16 cellular contexts compared by ENCODE assay signal in genomic region chr12:112868459-112869041, GRCh38. TPM values are rescaled to one million over a fixed set of nuclear protein-coding genes. Genes with fewer than 3 reads are reported as not detected.
DNase-seq lines count a peak whose midpoint lies in the region; ATAC-seq and TF ChIP-seq lines count a peak whose summit lies in the region.
"Had no signal": no experiment of that assay in that cellular context is flagged by ENCODE, and none has a peak within 500 bp of the region (broad histone marks: within the 10 kb centered on the region; RNA-seq: fewer than 3 reads in every experiment).

No MANE protein-coding gene starts in this region.

- H3K4me2 ChIP-seq in MM.1S (ENCODE audit: low read depth, low read length) = no peak overlapping the region
- H3K4me2 ChIP-seq in neuronal stem cell (ENCODE audit: insufficient read depth, low read length, poor library complexity, severe bottlenecking) = no peak overlapping the region

- no peaks in the 10 kb centered on the region for H3K27me3 ChIP-seq in MM.1S (replicated peaks; ENCODE audit: insufficient read depth, low read length)
- H3K27me3 ChIP-seq in neuronal stem cell (ENCODE audit: control insufficient read depth in 3 of 3, insufficient read depth in 3 of 3, low read depth in 1 of 3, low read length in 3 of 3) = peaks cover 0 to 3% (median 0%) of the 10 kb centered on the region in 3 experiments

- no peak overlapping the region for H4K8ac ChIP-seq in neuronal stem cell (ENCODE audit: low read depth, low read length)

- H2AFZ ChIP-seq in MM.1S (ENCODE audit: low read length) = no peak overlapping the region
- no peak overlapping the region for H2AFZ ChIP-seq in neuronal stem cell (ENCODE audit: low read length)

- no CpG with 5 or more reads among the region's 5 CpGs for WGBS in neuronal stem cell (ENCODE audit: extremely low coverage in 2 of 2, insufficient read length in 2 of 2, insufficient replicate concordance in 1 of 2), 2 donors

- H3K27ac Mint-ChIP-seq in activated CD4-positive, alpha-beta T cell treated with anti-CD3 and anti-CD28 coated beads, Interleukin-2, amount 10 ng/mL, durations not matched to agents 7 days and 5 days = no peak overlapping the region
- no peak overlapping the region for H3K27ac Mint-ChIP-seq in activated CD4-positive, alpha-beta T cell treated with anti-CD3 and anti-CD28 coated beads for 36 hours
- H3K27ac Mint-ChIP-seq: activated naive CD8-positive, alpha-beta T cell had no signal

- H3K79me2 ChIP-seq in MM.1S (ENCODE audit: low read length) = no peaks in the 10 kb centered on the region

- no peak overlapping the region for H2BK120ac ChIP-seq in neuronal stem cell (ENCODE audit: low read depth, low read length)

- no peaks in the 10 kb centered on the region for H3K4me1 ChIP-seq in MM.1S (ENCODE audit: low read length)
- H3K4me1 ChIP-seq in neuronal stem cell (ENCODE audit: control insufficient read depth in 2 of 2, insufficient read depth in 1 of 2, low read depth in 1 of 2, low read length in 2 of 2) = no peaks in the 10 kb centered on the region
- H3K4me1 ChIP-seq: transverse colon had no signal

- H3K9me3 Mint-ChIP-seq in activated CD4-positive, alpha-beta T cell treated with anti-CD3 and anti-CD28 coated beads, Interleukin-2, amount 10 ng/mL, durations not matched to agents 7 days and 5 days = no peaks in the 10 kb centered on the region
- no peaks in the 10 kb centered on the region for H3K9me3 Mint-ChIP-seq in activated CD4-positive, alpha-beta T cell treated with anti-CD3 and anti-CD28 coated beads for 36 hours (ENCODE audit: low read depth)

- H3K14ac ChIP-seq in neuronal stem cell (ENCODE audit: low read length) = no peak overlapping the region

- no peak overlapping the region for H2BK12ac ChIP-seq in neuronal stem cell (ENCODE audit: low read length)

- no peak overlapping the region for H3K18ac ChIP-seq in neuronal stem cell (ENCODE audit: low read length)

- intact Hi-C loops in activated CD4-positive, alpha-beta T cell treated with anti-CD3 and anti-CD28 coated beads for 36 hours (cut with DNase I, micrococcal nuclease) = no loop called here

- DNase-seq in activated CD4-positive, alpha-beta T cell treated with anti-CD3 and anti-CD28 coated beads, Interleukin-2, amount 10 ng/mL, durations not matched to agents 7 days and 5 days = peak; percentile 10
- no peak for DNase-seq in activated CD4-positive, alpha-beta T cell treated with anti-CD3 and anti-CD28 coated beads for 36 hours
- DNase-seq in MM.1S (peak; percentile 22), neuronal stem cell (ENCODE audit: low spot score) (peak; percentile 15), NCI-H82 treated with DMSO at 0.1 percent for 48 hours (lab: John Stamatoyannopoulos, UW; ENCODE audit: unreplicated experiment) (no peak), ureter (ENCODE audit: low spot score) (no peak)
- DNase-seq: C1 segment of cervical spinal cord; dorsolateral prefrontal cortex; NCI-H1417; stimulated activated naive CD8-positive, alpha-beta T cell treated with anti-CD3 and anti-CD28 coated beads, Interleukin-15, Interleukin-2, amounts not matched to agents 100 U/mL and 50 U/mL, for 24 hours; transverse colon had no signal

- H3K27ac ChIP-seq in MM.1S (ENCODE audit: low read length) (no peak overlapping the region), neuronal stem cell (replicated peaks; ENCODE audit: low read length) (no peak overlapping the region)
- H3K27ac ChIP-seq: transverse colon had no signal

- H3K79me1 ChIP-seq in neuronal stem cell (ENCODE audit: low read depth, low read length) = no peaks in the 10 kb centered on the region

- no peak overlapping the region for H3K9ac ChIP-seq in MM.1S (ENCODE audit: low read length)
- H3K9ac ChIP-seq in neuronal stem cell (ENCODE audit: low read depth, low read length, poor library complexity) = no peak overlapping the region

- H3F3A ChIP-seq in MM.1S (ENCODE audit: insufficient read depth, low read length) = no peaks in the 10 kb centered on the region

- POLR2A ChIA-PET in activated CD4-positive, alpha-beta T cell treated with anti-CD3 and anti-CD28 coated beads, Interleukin-2, amount 10 ng/mL, durations not matched to agents 7 days and 5 days (lab: Charles Lee) = no interaction called here
- POLR2A ChIA-PET in activated CD4-positive, alpha-beta T cell treated with anti-CD3 and anti-CD28 coated beads for 36 hours (lab: Charles Lee) = interaction anchor here (0.6 kb wide), 1 partner anchor 178 kb away, joined by 3 read pairs; no protein-coding TSS in a partner anchor

- no peak overlapping the region for H2AK5ac ChIP-seq in neuronal stem cell (ENCODE audit: low read depth, low read length)

- H2BK5ac ChIP-seq in neuronal stem cell (ENCODE audit: low read length) = no peak overlapping the region

- H4K91ac ChIP-seq in neuronal stem cell (ENCODE audit: low read depth, low read length, poor library complexity) = no peak overlapping the region

- no peaks in the 10 kb centered on the region for H3K9me2 ChIP-seq in MM.1S (replicated peaks; ENCODE audit: insufficient read depth, low read length)

- CTCF ChIA-PET in activated CD4-positive, alpha-beta T cell treated with anti-CD3 and anti-CD28 coated beads, Interleukin-2, amount 10 ng/mL, durations not matched to agents 7 days and 5 days (lab: Charles Lee) = no interaction called here
- CTCF ChIA-PET in activated CD4-positive, alpha-beta T cell treated with anti-CD3 and anti-CD28 coated beads for 36 hours (lab: Charles Lee) = no interaction called here

- H4K20me1 ChIP-seq in MM.1S (ENCODE audit: insufficient read depth, low read length) = no peaks in the 10 kb centered on the region

- no peak overlapping the region for H3K4me3 ChIP-seq in MM.1S (ENCODE audit: low read length)
- no peak overlapping the region for H3K4me3 ChIP-seq in neuronal stem cell (ENCODE audit: low read length in 2 of 2)
- H3K4me3 ChIP-seq: dorsolateral prefrontal cortex, transverse colon had no signal

- no peak overlapping the region for H2BK15ac ChIP-seq in neuronal stem cell (ENCODE audit: low read length)

- TF ChIP-seq CTCF in MM.1S (IDR thresholded peaks at IDR 0.05; ENCODE audit: low read length) = no peak

- H3K9me3 ChIP-seq in MM.1S (replicated peaks; ENCODE audit: insufficient read depth, low read length) = no peaks in the 10 kb centered on the region
- H3K9me3 ChIP-seq in neuronal stem cell (replicated peaks in 1 of 2; ENCODE audit: control insufficient read depth in 2 of 2, insufficient read depth in 1 of 2, low read depth in 1 of 2, low read length in 2 of 2) = no peaks in the 10 kb centered on the region
- H3K9me3 ChIP-seq: transverse colon had no signal

- no peak for ATAC-seq in activated CD4-positive, alpha-beta T cell treated with anti-CD3 and anti-CD28 coated beads for 36 hours
- ATAC-seq in esophagus mucosa (peak; percentile 53), HG03280 (IDR thresholded peaks at IDR 0.05; ENCODE audit: unreplicated experiment) (no peak)
- ATAC-seq: Panc1; stimulated activated naive CD8-positive, alpha-beta T cell treated with anti-CD3 and anti-CD28 coated beads, Interleukin-15, Interleukin-2, amounts not matched to agents 100 U/mL and 50 U/mL, for 24 hours had no signal

- H3K36me3 ChIP-seq in MM.1S (replicated peaks; ENCODE audit: insufficient read depth, low read length) (no peaks in the 10 kb centered on the region), neuronal stem cell (replicated peaks in 1 of 2; ENCODE audit: control insufficient read depth in 2 of 2, insufficient read depth in 2 of 2, low read length in 2 of 2) (no peaks in the 10 kb centered on the region)
- H3K36me3 ChIP-seq: transverse colon had no signal

- H3K23ac ChIP-seq in neuronal stem cell (ENCODE audit: low read depth, low read length, poor library complexity) = no peak overlapping the region

- no peaks in the 10 kb centered on the region for H3K36me3 Mint-ChIP-seq in activated CD4-positive, alpha-beta T cell treated with anti-CD3 and anti-CD28 coated beads, Interleukin-2, amount 10 ng/mL, durations not matched to agents 7 days and 5 days (ENCODE audit: low read depth)
- no peaks in the 10 kb centered on the region for H3K36me3 Mint-ChIP-seq in activated CD4-positive, alpha-beta T cell treated with anti-CD3 and anti-CD28 coated beads for 36 hours (ENCODE audit: low read depth)
- H3K36me3 Mint-ChIP-seq: activated naive CD8-positive, alpha-beta T cell had no signal

- H3K4me1 Mint-ChIP-seq in activated CD4-positive, alpha-beta T cell treated with anti-CD3 and anti-CD28 coated beads, Interleukin-2, amount 10 ng/mL, durations not matched to agents 7 days and 5 days = peaks cover 6% of the 10 kb centered on the region
- no peaks in the 10 kb centered on the region for H3K4me1 Mint-ChIP-seq in activated CD4-positive, alpha-beta T cell treated with anti-CD3 and anti-CD28 coated beads for 36 hours

- H3K4ac ChIP-seq in neuronal stem cell (ENCODE audit: low read length) = no peak overlapping the region

- H3K27me3 Mint-ChIP-seq in activated CD4-positive, alpha-beta T cell treated with anti-CD3 and anti-CD28 coated beads, Interleukin-2, amount 10 ng/mL, durations not matched to agents 7 days and 5 days = peaks cover 48% of the 10 kb centered on the region
- H3K27me3 Mint-ChIP-seq in activated CD4-positive, alpha-beta T cell treated with anti-CD3 and anti-CD28 coated beads for 36 hours = peaks cover 28% of the 10 kb centered on the region

- no peak overlapping the region for H3K4me3 Mint-ChIP-seq in activated CD4-positive, alpha-beta T cell treated with anti-CD3 and anti-CD28 coated beads, Interleukin-2, amount 10 ng/mL, durations not matched to agents 7 days and 5 days
- H3K4me3 Mint-ChIP-seq in activated CD4-positive, alpha-beta T cell treated with anti-CD3 and anti-CD28 coated beads for 36 hours = no peak overlapping the region
- H3K4me3 Mint-ChIP-seq: activated naive CD8-positive, alpha-beta T cell had no signal

RNA-seq across cellular contexts. Expression of gene OAS1, which starts 38.2 kb away (rescaled TPM):
- 100 to 1,000 TPM; 194 to 197 TPM for total RNA-seq in activated CD4-positive, alpha-beta T cell treated with anti-CD3 and anti-CD28 coated beads, Interleukin-2, amount 10 ng/mL, durations not matched to agents 7 days and 5 days
- total RNA-seq in activated CD4-positive, alpha-beta T cell treated with anti-CD3 and anti-CD28 coated beads for 36 hours = 10 to 100 TPM; 50.5 to 52.8 TPM
- 37.2 TPM for total RNA-seq in esophagus mucosa
- polyA plus RNA-seq in neuronal stem cell (2013, experiment 1 of 2) = not detected
- not detected for polyA plus RNA-seq in neuronal stem cell (2013, experiment 2 of 2)
- total RNA-seq in ureter = 48.4 TPM
- polyA plus RNA-seq: neural cell had no signal

Comparison
In these comparisons a context has a peak if more than half of its experiments do, and no peak if none do; other contexts are left out.
1. DNase-seq: peak in activated CD4-positive, alpha-beta T cell treated with anti-CD3 and anti-CD28 coated beads, Interleukin-2, amount 10 ng/mL, durations not matched to agents 7 days and 5 days (single experiment), MM.1S (single experiment) and neuronal stem cell (single experiment); none in activated CD4-positive, alpha-beta T cell treated with anti-CD3 and anti-CD28 coated beads for 36 hours (single experiment), NCI-H82 treated with DMSO at 0.1 percent for 48 hours (single experiment) and ureter (single experiment).